Comparison of ENCODE assay signal across 2 cellular contexts in the genomic region with DNA sequence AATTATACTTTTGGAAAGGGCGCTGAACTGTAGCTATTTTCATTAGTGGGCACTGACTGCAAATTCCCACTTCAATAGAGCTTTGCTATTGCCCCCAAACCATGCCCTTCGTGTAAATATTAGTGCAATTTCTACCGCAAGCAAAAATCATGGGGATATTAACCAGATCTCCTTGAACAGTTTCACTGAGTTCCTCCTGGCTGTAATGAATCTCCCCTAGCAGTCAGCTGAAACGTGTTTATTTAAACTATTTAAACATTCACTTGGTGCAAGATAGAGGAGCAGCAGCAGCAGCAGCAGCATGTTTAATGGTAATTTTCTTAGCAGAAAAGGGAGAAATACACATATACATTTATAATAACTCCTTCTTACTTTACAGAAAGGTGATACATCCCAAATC.
TF ChIP-seq lines count a peak whose summit lies in the region.

No MANE protein-coding gene starts in this region.

TF ChIP-seq in SK-N-SH, 30 proteins besides CTCF, POLR2A, EP300 and RAD21 (continued from another document):
- TF ChIP-seq USF2 (IDR thresholded peaks at IDR 0.05; ENCODE audit: borderline replicate concordance, low read depth, low read length) = no peak
- no peak for TF ChIP-seq EZH2phosphoT487 (IDR thresholded peaks at IDR 0.05; ENCODE audit: borderline replicate concordance, low read depth)
- TF ChIP-seq PBX3 (IDR thresholded peaks at IDR 0.05) = no peak
- TF ChIP-seq RXRA (IDR thresholded peaks at IDR 0.05; ENCODE audit: borderline replicate concordance, low read depth) = no peak
- no peak for TF ChIP-seq TCF12 (IDR thresholded peaks at IDR 0.05)
- no peak for TF ChIP-seq FOXM1 (IDR thresholded peaks at IDR 0.05; ENCODE audit: low read depth)
- no peak for TF ChIP-seq GABPA (IDR thresholded peaks at IDR 0.05; ENCODE audit: low read depth)
- no peak for TF ChIP-seq JUND (IDR thresholded peaks at IDR 0.05)

TF ChIP-seq in SK-N-SH treated with all-trans-retinoic acid at 6 μM for 48 hours, 23 proteins besides CTCF, POLR2A, EP300 and RAD21 (continued from another document):
- no peak for TF ChIP-seq TSHZ2 (CRISPR knock-in tag; IDR thresholded peaks at IDR 0.05)
- TF ChIP-seq TOX (CRISPR knock-in tag; IDR thresholded peaks at IDR 0.05; ENCODE audit: borderline replicate concordance) = no peak
- no peak for TF ChIP-seq OSR1 (CRISPR knock-in tag; IDR thresholded peaks at IDR 0.05)
- no peak for TF ChIP-seq ZNF565 (CRISPR knock-in tag; conservative IDR thresholded peaks at IDR 0.05; ENCODE audit: low read depth)
- no peak for TF ChIP-seq SNAI2 (CRISPR knock-in tag; IDR thresholded peaks at IDR 0.05)
- no peak for TF ChIP-seq BACH2 (CRISPR knock-in tag; IDR thresholded peaks at IDR 0.05; ENCODE audit: borderline replicate concordance)
- TF ChIP-seq CREB5 (CRISPR knock-in tag; IDR thresholded peaks at IDR 0.05; ENCODE audit: low read depth) = no peak
- TF ChIP-seq ARNTL (CRISPR knock-in tag; IDR thresholded peaks at IDR 0.05; ENCODE audit: borderline replicate concordance, low read depth) = no peak
- TF ChIP-seq ISL1 (CRISPR knock-in tag; IDR thresholded peaks at IDR 0.05) = no peak
- no peak for TF ChIP-seq CSRNP3 (CRISPR knock-in tag; IDR thresholded peaks at IDR 0.05)
- TF ChIP-seq ZFP3 (CRISPR knock-in tag; IDR thresholded peaks at IDR 0.05) = no peak
- TF ChIP-seq RARB (CRISPR knock-in tag; IDR thresholded peaks at IDR 0.05) = no peak
